8 cellular contexts compared by ENCODE assay signal in the genomic region with DNA sequence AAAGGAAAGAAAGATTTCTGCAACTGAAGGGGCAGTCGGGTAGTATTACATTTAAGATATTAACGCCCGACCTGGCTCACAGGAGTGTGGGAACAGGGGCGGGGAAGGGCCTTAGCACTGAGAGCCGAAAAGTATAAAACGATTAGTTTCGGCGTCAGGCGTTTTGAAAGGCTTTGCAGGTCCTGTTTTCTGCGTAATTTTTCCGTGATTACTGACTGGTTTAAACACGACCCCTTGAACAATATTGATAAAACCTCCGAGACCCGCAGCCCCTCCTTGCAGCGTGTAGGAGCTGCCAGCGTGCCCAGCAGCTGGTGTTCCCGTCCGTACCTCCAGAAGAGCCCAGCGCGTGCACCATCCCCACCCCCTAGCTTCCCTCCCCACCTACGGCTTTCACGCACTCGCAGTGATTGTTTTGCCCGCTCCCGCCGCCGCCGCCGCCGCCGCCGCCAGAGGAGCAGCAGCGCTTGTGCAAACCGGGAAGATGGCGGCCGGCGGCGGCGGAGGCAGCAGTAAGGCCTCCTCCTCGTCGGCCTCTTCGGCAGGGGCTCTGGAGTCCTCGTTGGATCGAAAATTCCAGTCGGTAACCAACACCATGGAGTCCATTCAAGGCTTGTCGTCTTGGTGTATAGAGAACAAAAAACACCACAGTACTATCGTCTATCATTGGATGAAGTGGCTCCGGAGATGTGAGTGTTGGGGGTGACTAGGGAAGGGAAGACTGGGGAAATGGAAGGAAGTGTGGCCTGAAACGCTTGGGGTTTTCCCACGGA. TPM values are rescaled to one million over a fixed set of nuclear protein-coding genes. Genes with fewer than 3 reads are reported as not detected.
DNase-seq lines count a peak whose midpoint lies in the region; ATAC-seq and TF ChIP-seq lines count a peak whose summit lies in the region.

No MANE protein-coding gene starts in this region.

- H3K4me1 ChIP-seq in HEK293 (ENCODE audit: control insufficient read depth, insufficient read depth, low read length) (no peaks in the 10 kb centered on the region), adrenal gland (replicated peaks in 1 of 2) (peaks cover 10 to 29% of the 10 kb centered on the region in 2 donors), left ventricle myocardium inferior (peaks cover 37% of the 10 kb centered on the region), prostate gland (replicated peaks) (no peaks in the 10 kb centered on the region), upper lobe of right lung (peaks cover 13% of the 10 kb centered on the region)

- H3K36me3 ChIP-seq in HEK293 (ENCODE audit: control insufficient read depth in 2 of 2, insufficient read depth in 1 of 2, low read length in 2 of 2) = no peaks in the 10 kb centered on the region
- H3K36me3 ChIP-seq in adrenal gland (replicated peaks in 1 of 2) = no peaks in the 10 kb centered on the region
- H3K36me3 ChIP-seq in left ventricle myocardium inferior = no peaks in the 10 kb centered on the region
- H3K36me3 ChIP-seq in prostate gland = no peaks in the 10 kb centered on the region
- no peaks in the 10 kb centered on the region for H3K36me3 ChIP-seq in upper lobe of right lung

- peak; percentile 88 for DNase-seq in DMS114 treated with DMSO at 0.1 percent for 48 hours (lab: John Stamatoyannopoulos, UW; ENCODE audit: unreplicated experiment)
- peak; percentile 20 for DNase-seq in NCI-H1436 treated with DMSO at 0.1 percent for 48 hours (lab: John Stamatoyannopoulos, UW)
- DNase-seq in T-cell = peak; percentile 69 to 87 (median 80)
- DNase-seq in adrenal gland = peak; percentile 80 to 92 (median 87)
- peak; percentile 84 for DNase-seq in left ventricle myocardium inferior
- DNase-seq in prostate gland (ENCODE audit: low spot score) = peak; percentile 70
- peak; percentile 94 for DNase-seq in upper lobe of right lung

- intact Hi-C loops in adrenal gland (cut with DNase I) = loop anchor here in 1 of 2 donors (10.0 kb wide), 1 partner anchor 50 kb away; no protein-coding TSS in a partner anchor
- intact Hi-C loops in left ventricle myocardium inferior (cut with micrococcal nuclease) = no loop called here
- intact Hi-C loops in prostate gland (cut with DNase I) = loop anchor here (10.0 kb wide), 1 partner anchor 190 kb away; no protein-coding TSS in a partner anchor
- intact Hi-C loops in upper lobe of right lung (cut with DNase I) = no loop called here

- POLR2A ChIA-PET in HEK293 (lab: Yijun Ruan, JAX) (interaction anchor here (0.7 to 2.5 kb wide), 16 partner anchors 10 to 638 kb away, joined by 3 to 13 read pairs (median 4); a partner anchor contains a TSS), T-cell (lab: Charles Lee) (interaction anchor here (0.5 to 1.5 kb wide), 11 partner anchors 7 to 791 kb away, joined by 3 to 6 read pairs (median 3); no protein-coding TSS in a partner anchor)

- peaks cover 31 to 55% (median 40%) of the 10 kb centered on the region in 3 donors for H3K4me1 Mint-ChIP-seq in T-cell

- no peaks in the 10 kb centered on the region for H3K36me3 Mint-ChIP-seq in T-cell

- peak overlapping the region; percentile 97 to 100 (median 98) for H3K4me3 Mint-ChIP-seq in T-cell

- H3K27me3 ChIP-seq in adrenal gland (no peaks in the 10 kb centered on the region), left ventricle myocardium inferior (ENCODE audit: low read depth) (no peaks in the 10 kb centered on the region), prostate gland (replicated peaks; ENCODE audit: insufficient read depth) (no peaks in the 10 kb centered on the region), upper lobe of right lung (no peaks in the 10 kb centered on the region)

- no peaks in the 10 kb centered on the region for H3K27me3 Mint-ChIP-seq in T-cell

- H3K9me3 ChIP-seq in HEK293 (ENCODE audit: control insufficient read depth, insufficient read depth, low read depth, low read length) = no peaks in the 10 kb centered on the region
- H3K9me3 ChIP-seq in adrenal gland (replicated peaks in 1 of 3) = no peaks in the 10 kb centered on the region
- H3K9me3 ChIP-seq in left ventricle myocardium inferior (replicated peaks) = no peaks in the 10 kb centered on the region
- no peaks in the 10 kb centered on the region for H3K9me3 ChIP-seq in prostate gland
- no peaks in the 10 kb centered on the region for H3K9me3 ChIP-seq in upper lobe of right lung

- ATAC-seq in T-cell (replicated peaks in 1 of 4) = peak; percentile 54 to 60 (median 58)
- ATAC-seq in upper lobe of right lung = peak; percentile 78

- H3K27ac ChIP-seq in HEK293 (ENCODE audit: extremely low read depth, low read depth, low read length) (peak overlapping the region; percentile 84), adrenal gland (peak overlapping the region; percentile 91 to 99 (median 97)), left ventricle myocardium inferior (replicated peaks) (peak overlapping the region; percentile 99), prostate gland (peak overlapping the region; percentile 87 to 98), upper lobe of right lung (peak overlapping the region; percentile 99)

- H3K27ac Mint-ChIP-seq in T-cell = peak overlapping the region; percentile 97 to 99

- peak in 1 of 2 donors; percentile 42 for TF ChIP-seq POLR2A in adrenal gland (IDR thresholded peaks at IDR 0.05)
- TF ChIP-seq POLR2A in prostate gland (IDR thresholded peaks at IDR 0.05) = peak; percentile 59

- TF ChIP-seq CTCF in HEK293 (tag by site-specific recombination; IDR thresholded peaks at IDR 0.05) (peak; percentile 15; the same call in 1 of the 2 replicates), adrenal gland (IDR thresholded peaks at IDR 0.05) (peak in 1 of 6 experiments; percentile 23), left ventricle myocardium inferior (IDR thresholded peaks at IDR 0.05; ENCODE audit: borderline replicate concordance) (no peak), prostate gland (IDR thresholded peaks at IDR 0.05) (peak in 3 of 4 experiments; percentile 11 to 29 (median 15)), upper lobe of right lung (IDR thresholded peaks at IDR 0.05) (no peak)

- peak overlapping the region; percentile 53 for H3K4me3 ChIP-seq in HEK293 (ENCODE audit: low read depth, low read length)
- peak overlapping the region; percentile 42 to 87 (median 64) for H3K4me3 ChIP-seq in adrenal gland
- peak overlapping the region; percentile 89 for H3K4me3 ChIP-seq in left ventricle myocardium inferior
- peak overlapping the region; percentile 70 to 75 for H3K4me3 ChIP-seq in prostate gland
- peak overlapping the region; percentile 74 for H3K4me3 ChIP-seq in upper lobe of right lung

- no peaks in the 10 kb centered on the region for H3K9me3 Mint-ChIP-seq in T-cell

- CTCF ChIA-PET in HEK293 (lab: Yijun Ruan, JAX) (interaction anchor here (0.6 to 0.7 kb wide), 2 partner anchors 65 to 77 kb away, joined by 3 to 4 read pairs; no protein-coding TSS in a partner anchor), T-cell (lab: Charles Lee) (interaction anchor here in 1 of 2 donors (0.6 to 1.5 kb wide), 6 partner anchors 50 to 333 kb away, joined by 3 to 6 read pairs (median 3); a partner anchor contains a TSS)

- 0 to 2% (median 1%) methylated on average over 25 to 50 of the region's 50 CpGs for WGBS in adrenal gland, 4 donors
- under 1% methylated on average over 50 of the region's 50 CpGs for WGBS in prostate gland

TF ChIP-seq in HEK293, 187 proteins besides CTCF, POLR2A, EP300 and RAD21 (continues in another document):
- TF ChIP-seq, protein P1, sequence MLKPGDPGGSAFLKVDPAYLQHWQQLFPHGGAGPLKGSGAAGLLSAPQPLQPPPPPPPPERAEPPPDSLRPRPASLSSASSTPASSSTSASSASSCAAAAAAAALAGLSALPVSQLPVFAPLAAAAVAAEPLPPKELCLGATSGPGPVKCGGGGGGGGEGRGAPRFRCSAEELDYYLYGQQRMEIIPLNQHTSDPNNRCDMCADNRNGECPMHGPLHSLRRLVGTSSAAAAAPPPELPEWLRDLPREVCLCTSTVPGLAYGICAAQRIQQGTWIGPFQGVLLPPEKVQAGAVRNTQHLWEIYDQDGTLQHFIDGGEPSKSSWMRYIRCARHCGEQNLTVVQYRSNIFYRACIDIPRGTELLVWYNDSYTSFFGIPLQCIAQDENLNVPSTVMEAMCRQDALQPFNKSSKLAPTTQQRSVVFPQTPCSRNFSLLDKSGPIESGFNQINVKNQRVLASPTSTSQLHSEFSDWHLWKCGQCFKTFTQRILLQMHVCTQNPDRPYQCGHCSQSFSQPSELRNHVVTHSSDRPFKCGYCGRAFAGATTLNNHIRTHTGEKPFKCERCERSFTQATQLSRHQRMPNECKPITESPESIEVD (tag by site-specific recombination; IDR thresholded peaks at IDR 0.05) = no peak

RNA-seq across cellular contexts. Expression of a gene that starts 0.5 kb away (rescaled TPM):
- total RNA-seq in T-cell (10 to 100 TPM; 44.2 to 50.6 (median 46.7) TPM), adrenal gland (10 to 100 TPM; 16.6 to 44.5 (median 27.3) TPM), left ventricle myocardium inferior (22.9 TPM), prostate gland (10 to 100 TPM; 20.6 to 31.4 TPM), upper lobe of right lung (31.4 TPM)
- 10 to 100 TPM in 2 of 3 donors, 1 to 10 TPM in 1; 7.3 to 32.0 (median 11.2) TPM for polyA plus RNA-seq in adrenal gland

RNA-seq across cellular contexts. Expression of a gene that starts 43.1 kb away (rescaled TPM):
- total RNA-seq in T-cell = 100 to 1,000 TPM; 100 to 153 (median 105) TPM
- total RNA-seq in adrenal gland = 10 to 100 TPM; 16.8 to 61.9 (median 37.3) TPM
- polyA plus RNA-seq in adrenal gland = 100 to 1,000 TPM in 2 of 3 donors, 10 to 100 TPM in 1; 51.5 to 107 (median 103) TPM
- total RNA-seq in left ventricle myocardium inferior = 19.3 TPM
- total RNA-seq in prostate gland = 10 to 100 TPM; 41.1 to 61.8 TPM
- total RNA-seq in upper lobe of right lung = 53.4 TPM

Comparison
In these comparisons a context has a peak if more than half of its experiments do, and no peak if none do; other contexts are left out.
1. Peak in every context shown above with its lines: DNase-seq, ATAC-seq, H3K4me3 ChIP-seq and H3K27ac ChIP-seq.
2. DNase-seq: peak in every context shown above with its lines; median percentile 94 in upper lobe of right lung; 88 in DMS114 treated with DMSO at 0.1 percent for 48 hours; 87 in adrenal gland; 84 in left ventricle myocardium inferior; 80 in T-cell; 70 in prostate gland; 20 in NCI-H1436 treated with DMSO at 0.1 percent for 48 hours.
3. CTCF ChIP-seq: peak in HEK293 (single experiment) and prostate gland (3 of 4); none in left ventricle myocardium inferior (single experiment) and upper lobe of right lung (single experiment).